In the genomic region with DNA sequence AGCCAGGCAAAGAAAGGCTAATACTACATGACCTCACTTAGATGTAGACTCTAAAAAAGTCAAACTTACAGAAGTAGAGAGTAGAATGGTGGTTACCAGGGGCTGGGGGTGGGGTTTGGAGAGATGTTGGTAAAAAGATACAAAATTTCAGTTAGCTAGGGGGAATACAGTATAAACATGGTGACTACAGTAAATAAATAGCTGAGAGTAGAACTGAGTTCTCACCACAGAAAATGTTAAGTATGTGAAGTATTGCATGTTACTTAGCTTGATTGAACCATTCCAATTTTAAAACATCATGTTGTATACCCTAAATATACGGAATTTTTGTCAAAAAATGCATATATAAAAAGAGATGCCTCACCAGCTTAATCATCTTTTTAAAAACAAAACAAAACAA, we compare ENCODE assay signal across 15 cellular contexts.
DNase-seq lines count a peak whose midpoint lies in the region; ATAC-seq and TF ChIP-seq lines count a peak whose summit lies in the region.
"Had no signal": no experiment of that assay in that cellular context is flagged by ENCODE, and none has a peak within 500 bp of the region (broad histone marks: within the 10 kb centered on the region; RNA-seq: fewer than 3 reads in every experiment).

No MANE protein-coding gene starts in this region.

- peak overlapping the region; percentile 82 for H3K27ac Mint-ChIP-seq in activated naive CD4-positive, alpha-beta T cell treated with anti-CD3 and anti-CD28 coated beads, Interleukin-2, amount 50 U/mL, for 24 hours
- H3K27ac Mint-ChIP-seq in activated naive CD4-positive, alpha-beta T cell treated with anti-CD3 and anti-CD28 coated beads, Interleukin-2, amount 50 U/mL, for 72 hours: peak overlapping the region; percentile 85 to 86
- H3K27ac Mint-ChIP-seq: memory B cell; stimulated activated memory B cell treated with anti-CD40 and anti-IgM and Interleukin-4, amounts not matched to agents 10 μg/mL and 1 μg/mL and 100 μg/mL, for 72 hours had no signal

- no peak for TF ChIP-seq EP300 in upper lobe of left lung (IDR thresholded peaks at IDR 0.05)

- peak overlapping the region in 3 of 4 donors; percentile 60 to 64 (median 62) for H3K27ac ChIP-seq in upper lobe of left lung
- H3K27ac ChIP-seq: ascending aorta had no signal

- no peaks in the 10 kb centered on the region for H3K27me3 ChIP-seq in upper lobe of left lung
- H3K27me3 ChIP-seq: ascending aorta had no signal

- 42 to 43% methylated on average over 1 of the region's 1 CpG for WGBS in upper lobe of left lung, 2 donors

- no peak for DNase-seq in activated naive CD4-positive, alpha-beta T cell treated with Interleukin-2 at 50 U/mL for 16 hours
- no peak for DNase-seq in activated naive CD4-positive, alpha-beta T cell treated with anti-CD3 and anti-CD28 coated beads, Interleukin-2, amount 50 U/mL, for 72 hours (ENCODE audit: low spot score in 2 of 2)
- DNase-seq in hepatic stellate cell (ENCODE audit: low spot score) (peak; percentile 21), upper lobe of left lung (no peak), sciatic nerve (ENCODE audit: low spot score) (no peak), nucleus accumbens (lab: John Stamatoyannopoulos, UW) (no peak)
- DNase-seq in effector CD4-positive, alpha-beta T cell: no peak
- DNase-seq: activated CD4-positive, alpha-beta T cell treated with anti-CD3 and anti-CD28 coated beads, Interleukin-2, amount 50 U/mL, for 4 hours; NCI-H1048; posterior cingulate gyrus had no signal

- H3K9me3 ChIP-seq in upper lobe of left lung: no peaks in the 10 kb centered on the region
- H3K9me3 ChIP-seq: ascending aorta had no signal

- no peak for ATAC-seq in activated naive CD4-positive, alpha-beta T cell treated with anti-CD3 and anti-CD28 coated beads, Interleukin-2, amount 50 U/mL, for 72 hours
- ATAC-seq in upper lobe of left lung (ENCODE audit: low FRiP score in 2 of 2): no peak
- ATAC-seq in sciatic nerve: no peak
- ATAC-seq: HCT116 had no signal

- peaks cover 15 to 53% (median 31%) of the 10 kb centered on the region in 4 donors for H3K4me1 ChIP-seq in upper lobe of left lung
- H3K4me1 ChIP-seq: ascending aorta had no signal

- TF ChIP-seq CTCF in upper lobe of left lung (IDR thresholded peaks at IDR 0.05): no peak

- TF ChIP-seq POLR2A in upper lobe of left lung (IDR thresholded peaks at IDR 0.05): no peak

- H3K27me3 Mint-ChIP-seq in activated naive CD4-positive, alpha-beta T cell treated with anti-CD3 and anti-CD28 coated beads, Interleukin-2, amount 50 U/mL, for 24 hours: no peaks in the 10 kb centered on the region

- no peaks in the 10 kb centered on the region for H3K9me3 Mint-ChIP-seq in activated naive CD4-positive, alpha-beta T cell treated with anti-CD3 and anti-CD28 coated beads, Interleukin-2, amount 50 U/mL, for 24 hours
- no peaks in the 10 kb centered on the region for H3K9me3 Mint-ChIP-seq in activated naive CD4-positive, alpha-beta T cell treated with anti-CD3 and anti-CD28 coated beads, Interleukin-2, amount 50 U/mL, for 72 hours
- H3K9me3 Mint-ChIP-seq: memory B cell; stimulated activated memory B cell treated with anti-CD40 and anti-IgM and Interleukin-4, amounts not matched to agents 10 μg/mL and 1 μg/mL and 100 μg/mL, for 72 hours had no signal

- H3K4me3 ChIP-seq in upper lobe of left lung: no peak overlapping the region
- H3K4me3 ChIP-seq: ascending aorta had no signal

- intact Hi-C loops in sciatic nerve (cut with DNase I): no loop called here

- H3K4me3 Mint-ChIP-seq in activated naive CD4-positive, alpha-beta T cell treated with anti-CD3 and anti-CD28 coated beads, Interleukin-2, amount 50 U/mL, for 24 hours: peak overlapping the region; percentile 83
- H3K4me3 Mint-ChIP-seq: memory B cell; stimulated activated memory B cell treated with anti-CD40 and anti-IgM and Interleukin-4, amounts not matched to agents 10 μg/mL and 1 μg/mL and 100 μg/mL, for 72 hours had no signal

- no peaks in the 10 kb centered on the region for H3K36me3 Mint-ChIP-seq in activated naive CD4-positive, alpha-beta T cell treated with anti-CD3 and anti-CD28 coated beads, Interleukin-2, amount 50 U/mL, for 24 hours
- H3K36me3 Mint-ChIP-seq in activated naive CD4-positive, alpha-beta T cell treated with anti-CD3 and anti-CD28 coated beads, Interleukin-2, amount 50 U/mL, for 72 hours: peaks cover 0 to 11% of the 10 kb centered on the region in 2 donors

- H3K36me3 ChIP-seq in upper lobe of left lung: no peaks in the 10 kb centered on the region
- H3K36me3 ChIP-seq: ascending aorta had no signal

- peaks cover 95% of the 10 kb centered on the region for H3K4me1 Mint-ChIP-seq in activated naive CD4-positive, alpha-beta T cell treated with anti-CD3 and anti-CD28 coated beads, Interleukin-2, amount 50 U/mL, for 24 hours
